2 cellular contexts compared by ENCODE assay signal in the genomic region with DNA sequence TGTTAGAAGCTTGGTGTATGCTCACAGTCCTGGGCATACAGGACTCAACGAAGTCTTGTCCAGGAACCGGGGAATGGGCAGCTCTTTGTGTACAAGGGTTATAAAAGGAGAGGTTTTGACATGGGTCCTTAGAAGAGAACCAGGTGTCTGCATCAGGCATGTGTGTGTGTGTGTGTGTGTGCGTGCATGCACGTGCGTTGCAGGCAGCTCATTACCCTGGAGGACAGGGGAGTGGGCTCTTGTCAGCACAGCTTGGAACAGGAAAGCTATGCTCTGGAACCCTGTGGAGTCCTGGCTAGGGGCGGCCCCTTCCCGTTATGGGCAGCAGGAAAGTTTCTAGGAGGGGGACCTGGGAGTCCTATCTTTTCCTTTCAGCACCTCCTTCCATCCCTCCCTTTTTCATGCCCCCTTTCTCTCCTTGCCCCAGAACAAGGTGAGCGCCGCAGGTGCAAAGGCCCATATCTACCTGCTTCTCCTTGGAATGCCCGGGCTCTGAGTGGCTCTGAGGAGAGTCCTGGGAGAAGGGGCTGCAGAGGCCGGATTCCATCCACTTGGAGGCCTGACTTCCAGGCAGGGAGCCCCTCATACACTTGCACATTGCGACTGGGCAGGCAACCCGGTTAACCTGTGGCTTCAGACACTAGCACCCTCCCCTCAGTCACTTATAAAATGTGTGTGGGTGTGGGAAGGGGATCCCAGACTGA.
TF ChIP-seq lines count a peak whose summit lies in the region.

No MANE protein-coding gene starts in this region.

TF ChIP-seq in HEK293, 187 proteins besides CTCF, POLR2A, EP300 and RAD21:
- TF ChIP-seq SCRT2 (tag by site-specific recombination; IDR thresholded peaks at IDR 0.05) (peak; percentile 15; the same call in 1 of the 2 replicates), ZNF488 (tag by site-specific recombination; IDR thresholded peaks at IDR 0.05) (no peak), SCRT1 (tag by site-specific recombination; IDR thresholded peaks at IDR 0.05; ENCODE audit: borderline replicate concordance) (peak; percentile 51; the same call in 1 of the 2 replicates), ZNF785 (tag by site-specific recombination; IDR thresholded peaks at IDR 0.05) (no peak)

TF ChIP-seq in K562, 482 proteins besides CTCF, POLR2A, EP300 and RAD21:
- TF ChIP-seq ZNF551 (CRISPR knock-in tag; IDR thresholded peaks at IDR 0.05) (no peak), SUPT5H (IDR thresholded peaks at IDR 0.05) (peak; percentile 14; the same call in 1 of the 2 replicates), BCLAF1 (IDR thresholded peaks at IDR 0.05; ENCODE audit: borderline replicate concordance in 1 of 2, control insufficient read depth in 1 of 2, low read depth in 2 of 2, low read length in 1 of 2) (no peak)
